ENCODE assay signal across 11 cellular contexts in the genomic region with DNA sequence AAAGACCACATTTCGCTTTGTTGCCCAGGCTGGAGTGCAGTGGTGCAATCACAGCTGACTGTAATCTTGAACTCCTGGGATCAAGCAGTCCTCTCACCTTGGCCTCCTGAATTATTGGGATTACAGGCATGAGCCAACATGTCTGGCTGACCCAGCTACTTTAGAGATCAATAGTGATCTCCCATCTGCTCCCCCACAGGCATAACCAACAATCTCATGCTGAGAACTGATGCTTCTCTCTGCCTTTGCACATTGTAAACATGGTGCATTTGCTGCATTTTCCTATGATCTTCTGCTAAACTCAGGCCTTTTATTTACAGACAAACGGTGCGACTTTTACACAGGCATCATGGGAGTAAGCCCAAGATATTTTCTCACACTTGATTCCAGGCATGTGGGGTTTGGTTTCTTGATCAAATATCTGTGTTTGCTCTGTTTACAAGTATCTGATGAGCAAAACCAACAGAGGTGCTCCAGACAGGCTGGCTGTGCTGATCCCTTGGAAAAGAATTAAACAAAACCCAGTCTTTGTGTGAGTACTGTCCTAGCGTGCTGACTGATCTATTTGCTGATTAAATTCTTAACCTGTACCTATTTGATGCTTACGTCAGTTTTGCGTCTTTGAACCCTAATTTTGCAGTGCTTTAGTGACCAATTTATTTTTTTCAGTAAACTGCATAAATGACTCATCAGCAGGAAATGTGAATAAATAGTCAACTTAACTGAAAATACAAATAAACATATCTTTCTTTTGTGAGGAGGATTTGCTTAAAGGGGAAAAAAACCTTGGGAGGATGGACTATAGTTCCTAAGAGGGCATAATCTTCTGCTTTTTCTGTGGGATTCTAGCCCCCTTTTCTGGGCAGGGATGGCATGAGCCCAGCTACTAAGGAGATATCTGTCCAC.
DNase-seq lines count a peak whose midpoint lies in the region; FAIRE-seq and TF ChIP-seq lines count a peak whose summit lies in the region.
"Had no signal": no experiment of that assay in that cellular context is flagged by ENCODE, and none has a peak within 500 bp of the region (broad histone marks: within the 10 kb centered on the region; RNA-seq: fewer than 3 reads in every experiment).

No MANE protein-coding gene starts in this region.

- H3K9me2 ChIP-seq in MM.1S (replicated peaks; ENCODE audit: insufficient read depth, low read length) = no peaks in the 10 kb centered on the region

- no peak for DNase-seq in GM12892 (ENCODE audit: insufficient read length)
- DNase-seq in MM.1S = no peak
- DNase-seq in astrocyte (ENCODE audit: low read depth) = peak; percentile 32
- DNase-seq in mesothelial cell of epicardium (ENCODE audit: low spot score in 2 of 2, unreplicated experiment in 2 of 2) = no peak
- DNase-seq in HUDEP-2 (lab: John Stamatoyannopoulos, UW; ENCODE audit: unreplicated experiment in 76 of 76) = no peak
- DNase-seq in GM19238 (ENCODE audit: insufficient read length, low spot score) = no peak
- DNase-seq in BE2C = no peak
- DNase-seq: activated effector memory CD4-positive, alpha-beta T cell treated with anti-CD3 and anti-CD28 coated beads, Interleukin-2, amount 50 U/mL, for 16 hours; MG63 had no signal

- no peaks in the 10 kb centered on the region for H3K36me3 Mint-ChIP-seq in astrocyte (ENCODE audit: low read depth, unreplicated experiment)
- H3K36me3 Mint-ChIP-seq in mesothelial cell of epicardium = no peaks in the 10 kb centered on the region

- H3K27ac ChIP-seq in MM.1S (ENCODE audit: low read length) (peak overlapping the region; percentile 86), astrocyte (ENCODE audit: low read depth, low read length) (no peak overlapping the region)

- peak overlapping the region; percentile 37; the same call in 1 of the 2 replicates for H2AFZ ChIP-seq in MM.1S (ENCODE audit: low read length)
- H2AFZ ChIP-seq in astrocyte (ENCODE audit: low read depth, low read length) = peak overlapping the region; percentile 49

- H3K4me3 ChIP-seq in MM.1S (ENCODE audit: low read length) (no peak overlapping the region), astrocyte (ENCODE audit: insufficient read depth, low read depth, low read length) (no peak overlapping the region), BE2C (ENCODE audit: low read depth, low read length) (no peak overlapping the region)
- H3K4me3 ChIP-seq: MG63 had no signal

- H3K4me3 Mint-ChIP-seq in astrocyte (ENCODE audit: unreplicated experiment) (no peak overlapping the region), mesothelial cell of epicardium (no peak overlapping the region)
- H3K4me3 Mint-ChIP-seq: nephron; T-helper 1 cell treated with Interleukin-12 subunit alpha and Interleukin-12 subunit beta and Interleukin-4 antibody, amounts not matched to agents 30 μg/mL and 1 μg/mL, for 36 hours had no signal

- H3K4me1 Mint-ChIP-seq in astrocyte (ENCODE audit: low read depth, unreplicated experiment) (peaks cover 17% of the 10 kb centered on the region), mesothelial cell of epicardium (peaks cover 42% of the 10 kb centered on the region)

- peaks cover 29% of the 10 kb centered on the region for H3F3A ChIP-seq in MM.1S (ENCODE audit: insufficient read depth, low read length)

- H3K4me2 ChIP-seq in MM.1S (ENCODE audit: low read depth, low read length) (peak overlapping the region; percentile 86), astrocyte (ENCODE audit: low read length) (peak overlapping the region; percentile 33)

- H3K9ac ChIP-seq in MM.1S (ENCODE audit: low read length) = no peak overlapping the region
- no peak overlapping the region for H3K9ac ChIP-seq in astrocyte (ENCODE audit: low read length)

- H3K36me3 ChIP-seq in MM.1S (replicated peaks; ENCODE audit: insufficient read depth, low read length) (no peaks in the 10 kb centered on the region), astrocyte (ENCODE audit: insufficient read depth, low read length) (no peaks in the 10 kb centered on the region), BE2C (no peaks in the 10 kb centered on the region)
- H3K36me3 ChIP-seq: MG63 had no signal

- H3K27me3 ChIP-seq in MM.1S (replicated peaks; ENCODE audit: insufficient read depth, low read length) (no peaks in the 10 kb centered on the region), astrocyte (ENCODE audit: insufficient read depth, low read length) (no peaks in the 10 kb centered on the region), BE2C (no peaks in the 10 kb centered on the region)
- H3K27me3 ChIP-seq: MG63 had no signal

- TF ChIP-seq CTCF in MM.1S (IDR thresholded peaks at IDR 0.05; ENCODE audit: low read length) = no peak
- no peak for TF ChIP-seq CTCF in astrocyte (IDR thresholded peaks at IDR 0.05; ENCODE audit: insufficient read depth, low read depth, low read length)
- no peak for TF ChIP-seq CTCF in mesothelial cell of epicardium (IDR thresholded peaks at IDR 0.05; ENCODE audit: unreplicated experiment)
- TF ChIP-seq CTCF in BE2C (IDR thresholded peaks at IDR 0.05; ENCODE audit: low read depth, low read length) = no peak

- H3K4me1 ChIP-seq in MM.1S (ENCODE audit: low read length) (peaks cover 46% of the 10 kb centered on the region), astrocyte (ENCODE audit: insufficient read depth, low read length) (peaks cover 13% of the 10 kb centered on the region), BE2C (no peaks in the 10 kb centered on the region)

- H3K9me3 ChIP-seq in MM.1S (replicated peaks; ENCODE audit: insufficient read depth, low read length) (no peaks in the 10 kb centered on the region), astrocyte (ENCODE audit: insufficient read depth, low read depth, low read length) (no peaks in the 10 kb centered on the region), BE2C (no peaks in the 10 kb centered on the region)
- H3K9me3 ChIP-seq: MG63 had no signal

- H3K27me3 Mint-ChIP-seq in astrocyte (ENCODE audit: low read depth, unreplicated experiment) (no peaks in the 10 kb centered on the region), mesothelial cell of epicardium (ENCODE audit: low read depth) (no peaks in the 10 kb centered on the region)

- H3K27ac Mint-ChIP-seq in astrocyte (ENCODE audit: unreplicated experiment) (peak overlapping the region; percentile 77), mesothelial cell of epicardium (peak overlapping the region; percentile 95)
- H3K27ac Mint-ChIP-seq: T-helper 1 cell treated with Interleukin-12 subunit alpha and Interleukin-12 subunit beta and Interleukin-4 antibody, amounts not matched to agents 30 μg/mL and 1 μg/mL, for 36 hours had no signal

- no peaks in the 10 kb centered on the region for H4K20me1 ChIP-seq in MM.1S (ENCODE audit: insufficient read depth, low read length)
- no peaks in the 10 kb centered on the region for H4K20me1 ChIP-seq in astrocyte (ENCODE audit: insufficient read depth, low read length)

- no peak for TF ChIP-seq POLR2A in GM12892 (IDR thresholded peaks at IDR 0.05; ENCODE audit: low read depth, low read length)

- peaks cover 3% of the 10 kb centered on the region; the same call in 1 of the 2 replicates for H3K79me2 ChIP-seq in MM.1S (ENCODE audit: low read length)
- no peaks in the 10 kb centered on the region for H3K79me2 ChIP-seq in astrocyte (ENCODE audit: insufficient read depth, low read length)

- H3K9me3 Mint-ChIP-seq in astrocyte (ENCODE audit: unreplicated experiment) (no peaks in the 10 kb centered on the region), mesothelial cell of epicardium (peaks cover 7% of the 10 kb centered on the region)
- H3K9me3 Mint-ChIP-seq: nephron; T-helper 1 cell treated with Interleukin-12 subunit alpha and Interleukin-12 subunit beta and Interleukin-4 antibody, amounts not matched to agents 30 μg/mL and 1 μg/mL, for 36 hours had no signal

- FAIRE-seq in GM12892 (lab: Jason Lieb, UNC) = peak; percentile 88
- no peak for FAIRE-seq in astrocyte (lab: Jason Lieb, UNC)
